8 cellular contexts compared by ENCODE assay signal in the genomic region with DNA sequence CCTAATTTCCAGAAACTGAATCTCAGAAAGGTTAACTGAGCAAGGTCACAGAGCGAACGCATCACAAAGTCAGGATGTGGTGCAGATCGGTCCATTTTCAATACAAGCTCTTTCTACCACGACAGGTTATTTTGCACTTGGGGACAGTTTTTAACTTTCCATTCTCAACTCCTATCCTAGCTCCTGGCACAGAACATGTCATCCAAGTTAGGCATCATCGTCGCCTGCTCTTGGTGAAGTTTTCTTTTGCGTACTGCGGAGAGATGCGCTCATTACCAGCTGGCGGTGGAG. TPM values are rescaled to one million over a fixed set of nuclear protein-coding genes. Genes with fewer than 3 reads are reported as not detected.
A peak's percentile ranks its signal among the peaks of the same experiment; 100 is the strongest.
DNase-seq lines count a peak whose midpoint lies in the region; ATAC-seq and TF ChIP-seq lines count a peak whose summit lies in the region.

No MANE protein-coding gene starts in this region.

- peak overlapping the region; percentile 71; the same call in 1 of the 2 replicates for H3K4me2 ChIP-seq in SK-N-SH

- H3F3A ChIP-seq in SK-N-SH (replicated peaks; ENCODE audit: insufficient read depth), result peaks cover 41% of the 10 kb centered on the region

- ATAC-seq in SK-N-SH treated with all-trans-retinoic acid at 6 μM for 48 hours (no peak), left lobe of liver (peak; percentile 2), upper lobe of right lung (peak; percentile 0)

- under 1% methylated on average over 10 of the region's 10 CpGs for WGBS in SK-N-SH (ENCODE audit: low lambda C conversion rate)

- 0 out of 2 replicates have a peak, but pooled peaks cover 6% of the 10 kb centered on the region for H4K20me1 ChIP-seq in SK-N-SH (ENCODE audit: insufficient read depth)

- H3K4me1 Mint-ChIP-seq in endothelial cell (ENCODE audit: unreplicated experiment), result peaks cover 10% of the 10 kb centered on the region

- peak; percentile 48 for TF ChIP-seq RAD21 in SK-N-SH (IDR thresholded peaks at IDR 0.05; ENCODE audit: low read length)

- H3K4me1 ChIP-seq in SK-N-SH (ENCODE audit: control insufficient read depth in 1 of 2, insufficient read depth in 2 of 2, low read depth in 1 of 2, low read length in 1 of 2), result peaks cover 11 to 28% of the 10 kb centered on the region in 2 experiments
- peaks cover 22% of the 10 kb centered on the region for H3K4me1 ChIP-seq in upper lobe of right lung

- H3K27ac ChIP-seq in SK-N-SH (ENCODE audit: low read depth in 2 of 2, low read length in 1 of 2) (peak overlapping the region; percentile 46 to 94; a peak in 3 of 4 replicates), upper lobe of right lung (peak overlapping the region; percentile 98)

- TF ChIP-seq EP300 in SK-N-SH (IDR thresholded peaks at IDR 0.05; ENCODE audit: borderline replicate concordance in 1 of 2, low read depth in 1 of 2, low read length in 1 of 2), result no peak

- H3K27me3 ChIP-seq in SK-N-SH (ENCODE audit: insufficient read depth) (no peaks in the 10 kb centered on the region), upper lobe of right lung (no peaks in the 10 kb centered on the region)

- H3K9ac ChIP-seq in SK-N-SH, result peak overlapping the region; percentile 84; the same call in 1 of the 2 replicates

- intact Hi-C loops in upper lobe of right lung (cut with DNase I), result no loop called here

- DNase-seq in SK-N-SH, result no peak
- no peak for DNase-seq in left lobe of liver (ENCODE audit: low spot score)
- DNase-seq in upper lobe of right lung, result no peak
- no peak for DNase-seq in endothelial cell (ENCODE audit: low spot score)
- DNase-seq in UCSD-AML1 (lab: John Stamatoyannopoulos, UW; ENCODE audit: unreplicated experiment), result no peak
- DNase-seq in amniotic stem cell (lab: John Stamatoyannopoulos, UW), result no peak

- H3K36me3 ChIP-seq in SK-N-SH (replicated peaks in 1 of 2; ENCODE audit: control insufficient read depth in 1 of 2, insufficient read depth in 2 of 2, low read length in 1 of 2), result peaks cover 23 to 30% of the 10 kb centered on the region in 2 experiments
- H3K36me3 ChIP-seq in upper lobe of right lung, result peaks cover 20% of the 10 kb centered on the region

- POLR2A ChIA-PET in SK-N-SH (lab: Yijun Ruan, JAX), result interaction anchor here (0.5 to 5.3 kb wide), 36 partner anchors 9 to 361 kb away, joined by 3 to 99 read pairs (median 6); a partner anchor contains a TSS

- H3K9me2 ChIP-seq in SK-N-SH, result no peaks in the 10 kb centered on the region

- CTCF ChIA-PET in SK-N-SH (lab: Yijun Ruan, JAX), result interaction anchor here (0.7 to 29.1 kb wide), 18 partner anchors 12 to 278 kb away, joined by 3 to 810 read pairs (median 4); a partner anchor contains a TSS

- no peak overlapping the region for H3K4me3 Mint-ChIP-seq in endothelial cell (ENCODE audit: unreplicated experiment)

- 0 out of 2 replicates have a peak, but pooled peaks have one; percentile 14 for TF ChIP-seq CTCF in SK-N-SH (IDR thresholded peaks at IDR 0.05)
- TF ChIP-seq CTCF in WI38 (IDR thresholded peaks at IDR 0.05; ENCODE audit: low read depth, low read length), result no peak
- no peak for TF ChIP-seq CTCF in upper lobe of right lung (IDR thresholded peaks at IDR 0.05)
- TF ChIP-seq CTCF in endothelial cell (IDR thresholded peaks at IDR 0.05; ENCODE audit: unreplicated experiment), result no peak

- peaks cover 16% of the 10 kb centered on the region; the same call in 1 of the 2 replicates for H3K79me2 ChIP-seq in SK-N-SH (ENCODE audit: insufficient read depth)

- H3K27ac Mint-ChIP-seq in endothelial cell (ENCODE audit: unreplicated experiment), result no peak overlapping the region

- no peaks in the 10 kb centered on the region for H3K36me3 Mint-ChIP-seq in endothelial cell (ENCODE audit: low read depth, unreplicated experiment)

- peak overlapping the region; percentile 58; the same call in 1 of the 2 replicates for H2AFZ ChIP-seq in SK-N-SH (ENCODE audit: low read depth)

- H3K9me3 Mint-ChIP-seq in endothelial cell (ENCODE audit: unreplicated experiment), result no peaks in the 10 kb centered on the region

- peaks cover 3% of the 10 kb centered on the region for H3K27me3 Mint-ChIP-seq in endothelial cell (ENCODE audit: unreplicated experiment)

- peak overlapping the region; percentile 73 to 80 for H3K4me3 ChIP-seq in SK-N-SH (ENCODE audit: low read depth in 2 of 2, low read length in 1 of 2)
- peak overlapping the region; percentile 87 for H3K4me3 ChIP-seq in WI38 (ENCODE audit: low read depth, low read length)
- H3K4me3 ChIP-seq in upper lobe of right lung, result peak overlapping the region; percentile 93

- H3K9me3 ChIP-seq in SK-N-SH (no peaks in the 10 kb centered on the region), upper lobe of right lung (no peaks in the 10 kb centered on the region)

TF ChIP-seq in SK-N-SH, 30 proteins besides CTCF, POLR2A, EP300 and RAD21:
- TF ChIP-seq, protein P1, sequence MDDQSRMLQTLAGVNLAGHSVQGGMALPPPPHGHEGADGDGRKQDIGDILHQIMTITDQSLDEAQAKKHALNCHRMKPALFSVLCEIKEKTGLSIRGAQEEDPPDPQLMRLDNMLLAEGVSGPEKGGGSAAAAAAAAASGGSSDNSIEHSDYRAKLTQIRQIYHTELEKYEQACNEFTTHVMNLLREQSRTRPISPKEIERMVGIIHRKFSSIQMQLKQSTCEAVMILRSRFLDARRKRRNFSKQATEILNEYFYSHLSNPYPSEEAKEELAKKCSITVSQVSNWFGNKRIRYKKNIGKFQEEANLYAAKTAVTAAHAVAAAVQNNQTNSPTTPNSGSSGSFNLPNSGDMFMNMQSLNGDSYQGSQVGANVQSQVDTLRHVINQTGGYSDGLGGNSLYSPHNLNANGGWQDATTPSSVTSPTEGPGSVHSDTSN (IDR thresholded peaks at IDR 0.05), result no peak
- no peak for TF ChIP-seq POLR2AphosphoS5 (IDR thresholded peaks at IDR 0.05; ENCODE audit: low read depth, low read length)
- TF ChIP-seq SMC3 (IDR thresholded peaks at IDR 0.05; ENCODE audit: low read depth, low read length), result peak; percentile 40; the same call in 1 of the 2 replicates
- no peak for TF ChIP-seq FOXM1 (IDR thresholded peaks at IDR 0.05; ENCODE audit: low read depth)

TF ChIP-seq in SK-N-SH treated with all-trans-retinoic acid at 6 μM for 48 hours, 23 proteins besides CTCF, POLR2A, EP300 and RAD21 (continues in another document):
- TF ChIP-seq, protein P2, sequence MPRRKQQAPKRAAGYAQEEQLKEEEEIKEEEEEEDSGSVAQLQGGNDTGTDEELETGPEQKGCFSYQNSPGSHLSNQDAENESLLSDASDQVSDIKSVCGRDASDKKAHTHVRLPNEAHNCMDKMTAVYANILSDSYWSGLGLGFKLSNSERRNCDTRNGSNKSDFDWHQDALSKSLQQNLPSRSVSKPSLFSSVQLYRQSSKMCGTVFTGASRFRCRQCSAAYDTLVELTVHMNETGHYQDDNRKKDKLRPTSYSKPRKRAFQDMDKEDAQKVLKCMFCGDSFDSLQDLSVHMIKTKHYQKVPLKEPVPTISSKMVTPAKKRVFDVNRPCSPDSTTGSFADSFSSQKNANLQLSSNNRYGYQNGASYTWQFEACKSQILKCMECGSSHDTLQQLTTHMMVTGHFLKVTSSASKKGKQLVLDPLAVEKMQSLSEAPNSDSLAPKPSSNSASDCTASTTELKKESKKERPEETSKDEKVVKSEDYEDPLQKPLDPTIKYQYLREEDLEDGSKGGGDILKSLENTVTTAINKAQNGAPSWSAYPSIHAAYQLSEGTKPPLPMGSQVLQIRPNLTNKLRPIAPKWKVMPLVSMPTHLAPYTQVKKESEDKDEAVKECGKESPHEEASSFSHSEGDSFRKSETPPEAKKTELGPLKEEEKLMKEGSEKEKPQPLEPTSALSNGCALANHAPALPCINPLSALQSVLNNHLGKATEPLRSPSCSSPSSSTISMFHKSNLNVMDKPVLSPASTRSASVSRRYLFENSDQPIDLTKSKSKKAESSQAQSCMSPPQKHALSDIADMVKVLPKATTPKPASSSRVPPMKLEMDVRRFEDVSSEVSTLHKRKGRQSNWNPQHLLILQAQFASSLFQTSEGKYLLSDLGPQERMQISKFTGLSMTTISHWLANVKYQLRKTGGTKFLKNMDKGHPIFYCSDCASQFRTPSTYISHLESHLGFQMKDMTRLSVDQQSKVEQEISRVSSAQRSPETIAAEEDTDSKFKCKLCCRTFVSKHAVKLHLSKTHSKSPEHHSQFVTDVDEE (CRISPR knock-in tag; IDR thresholded peaks at IDR 0.05), result no peak
- TF ChIP-seq ZNF565 (CRISPR knock-in tag; conservative IDR thresholded peaks at IDR 0.05; ENCODE audit: low read depth) (no peak), BACH2 (CRISPR knock-in tag; IDR thresholded peaks at IDR 0.05; ENCODE audit: borderline replicate concordance) (no peak), ZNF8 (CRISPR knock-in tag; IDR thresholded peaks at IDR 0.05) (no peak), TOX (CRISPR knock-in tag; IDR thresholded peaks at IDR 0.05; ENCODE audit: borderline replicate concordance) (no peak), ZFP30 (CRISPR knock-in tag; IDR thresholded peaks at IDR 0.05) (no peak), ARNTL (CRISPR knock-in tag; IDR thresholded peaks at IDR 0.05; ENCODE audit: borderline replicate concordance, low read depth) (no peak), TCF4 (CRISPR knock-in tag; IDR thresholded peaks at IDR 0.05; ENCODE audit: borderline replicate concordance) (no peak), PPARA (CRISPR knock-in tag; IDR thresholded peaks at IDR 0.05; ENCODE audit: borderline replicate concordance) (no peak)
- TF ChIP-seq, protein P3, sequence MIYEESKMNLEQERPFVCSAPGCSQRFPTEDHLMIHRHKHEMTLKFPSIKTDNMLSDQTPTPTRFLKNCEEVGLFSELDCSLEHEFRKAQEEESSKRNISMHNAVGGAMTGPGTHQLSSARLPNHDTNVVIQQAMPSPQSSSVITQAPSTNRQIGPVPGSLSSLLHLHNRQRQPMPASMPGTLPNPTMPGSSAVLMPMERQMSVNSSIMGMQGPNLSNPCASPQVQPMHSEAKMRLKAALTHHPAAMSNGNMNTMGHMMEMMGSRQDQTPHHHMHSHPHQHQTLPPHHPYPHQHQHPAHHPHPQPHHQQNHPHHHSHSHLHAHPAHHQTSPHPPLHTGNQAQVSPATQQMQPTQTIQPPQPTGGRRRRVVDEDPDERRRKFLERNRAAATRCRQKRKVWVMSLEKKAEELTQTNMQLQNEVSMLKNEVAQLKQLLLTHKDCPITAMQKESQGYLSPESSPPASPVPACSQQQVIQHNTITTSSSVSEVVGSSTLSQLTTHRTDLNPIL (CRISPR knock-in tag; IDR thresholded peaks at IDR 0.05; ENCODE audit: low read depth), result no peak

RNA-seq across cellular contexts. Expression of a gene that starts 15.5 kb away (rescaled TPM):
- polyA plus RNA-seq in SK-N-SH (2012; rRNA removed), result 6.9 and 7.3 TPM in 2 replicates
- 5.2 and 6.2 TPM in 2 replicates for polyA plus RNA-seq in SK-N-SH (2012; cell fraction: cytosol; rRNA removed)
- polyA plus RNA-seq in SK-N-SH (2012; cell fraction: nucleus; rRNA removed), result 11.4 and 12.2 TPM in 2 replicates
- total RNA-seq in left lobe of liver (30.9 TPM), upper lobe of right lung (52.6 TPM), endothelial cell (ENCODE audit: unreplicated experiment) (16.7 TPM)
